Comparison of ENCODE assay signal across 15 cellular contexts in genomic region chr15:26967719-26968269, GRCh38. TPM values are rescaled to one million over a fixed set of nuclear protein-coding genes. Genes with fewer than 3 reads are reported as not detected.
A peak's percentile ranks its signal among the peaks of the same experiment; 100 is the strongest.
DNase-seq lines count a peak whose midpoint lies in the region; ATAC-seq and TF ChIP-seq lines count a peak whose summit lies in the region.
"Had no signal": no experiment of that assay in that cellular context is flagged by ENCODE, and none has a peak within 500 bp of the region (broad histone marks: within the 10 kb centered on the region; RNA-seq: fewer than 3 reads in every experiment).

No MANE protein-coding gene starts in this region.

- H3K36me3 Mint-ChIP-seq in brain = no peaks in the 10 kb centered on the region

- H3K9me3 Mint-ChIP-seq in brain = peaks cover 0 to 2% (median 0%) of the 10 kb centered on the region in 5 experiments

- WGBS in suprapubic skin = 9% methylated on average over 47 of the region's 48 CpGs

- no peak overlapping the region for H3K27ac Mint-ChIP-seq in brain

- H3K27ac ChIP-seq in suprapubic skin = no peak overlapping the region

- DNase-seq in NCI-H510A treated with DMSO at 0.1 percent for 48 hours (lab: John Stamatoyannopoulos, UW) (peak; percentile 38), NCI-H510A (lab: John Stamatoyannopoulos, UW) (no peak), islet precursor cell (peak; percentile 79), suprapubic skin (ENCODE audit: low spot score in 2 of 2) (no peak), NOMO-1 treated with dmso at 0.1 percent for 144 hours (lab: John Stamatoyannopoulos, UW; ENCODE audit: unreplicated experiment) (no peak)
- DNase-seq in stimulated activated CD4-positive, alpha-beta T cell treated with anti-CD3 and anti-CD28 coated beads, Interleukin-2, amount 100 ng/mL, for 48 hours = no peak
- DNase-seq: activated CD8-positive, alpha-beta memory T cell treated with anti-CD3 and anti-CD28 coated beads, Interleukin-2, amount 50 U/mL, for 4 hours; DMS79 treated with DMSO at 0.1 percent for 48 hours; NCI-H2171 treated with DMSO at 0.1 percent for 48 hours; RPMI8226 had no signal

- peak overlapping the region; percentile 71 to 89 (median 79) for H3K4me3 Mint-ChIP-seq in brain

- H3K9me3 ChIP-seq in suprapubic skin = no peaks in the 10 kb centered on the region

- ATAC-seq in HG02973 (IDR thresholded peaks at IDR 0.05; ENCODE audit: unreplicated experiment) = no peak

- TF ChIP-seq CTCF in brain (conservative IDR thresholded peaks at IDR 0.05) (no peak), suprapubic skin (IDR thresholded peaks at IDR 0.05) (no peak)

- H3K4me1 Mint-ChIP-seq in brain = peaks cover 16% of the 10 kb centered on the region

- TF ChIP-seq POLR2A in suprapubic skin (IDR thresholded peaks at IDR 0.05) = no peak

- H3K27me3 Mint-ChIP-seq in brain = peaks cover 44% of the 10 kb centered on the region

- peaks cover 40% of the 10 kb centered on the region for H3K27me3 ChIP-seq in suprapubic skin

- no peaks in the 10 kb centered on the region for H3K36me3 ChIP-seq in suprapubic skin

- H3K4me1 ChIP-seq in suprapubic skin = peaks cover 2% of the 10 kb centered on the region

- no peak for TF ChIP-seq EP300 in suprapubic skin (IDR thresholded peaks at IDR 0.05)

- peak overlapping the region; percentile 17 for H3K4me3 ChIP-seq in suprapubic skin

RNA-seq across cellular contexts. Expression of gene GABRG3, which starts 3.2 kb away (rescaled TPM):
- polyA plus RNA-seq in brain (ENCODE audit: insufficient read depth, low read depth, low replicate concordance) = 0.41 TPM
- total RNA-seq in suprapubic skin = 1 to 10 TPM in 2 of 4 donors, under 1 TPM in 1, not detected in 1; 0.97 to 3.9 (median 3.6) TPM
- total RNA-seq: LHCN-M2, myocyte had no signal
- polyA plus RNA-seq: adipose tissue had no signal

Comparison
In these comparisons a context has a peak if more than half of its experiments do, and no peak if none do; other contexts are left out.
1. DNase-seq: peak in NCI-H510A treated with DMSO at 0.1 percent for 48 hours (single experiment) and islet precursor cell (single experiment); none in NCI-H510A (single experiment), suprapubic skin (0 of 2), NOMO-1 treated with dmso at 0.1 percent for 144 hours (single experiment) and stimulated activated CD4-positive, alpha-beta T cell treated with anti-CD3 and anti-CD28 coated beads, Interleukin-2, amount 100 ng/mL, for 48 hours (0 of 2).